Comparison of ENCODE assay signal across 7 cellular contexts in genomic region chr3:167735233-167736107, GRCh38.
DNase-seq lines count a peak whose midpoint lies in the region; ATAC-seq and TF ChIP-seq lines count a peak whose summit lies in the region.

A gene with protein sequence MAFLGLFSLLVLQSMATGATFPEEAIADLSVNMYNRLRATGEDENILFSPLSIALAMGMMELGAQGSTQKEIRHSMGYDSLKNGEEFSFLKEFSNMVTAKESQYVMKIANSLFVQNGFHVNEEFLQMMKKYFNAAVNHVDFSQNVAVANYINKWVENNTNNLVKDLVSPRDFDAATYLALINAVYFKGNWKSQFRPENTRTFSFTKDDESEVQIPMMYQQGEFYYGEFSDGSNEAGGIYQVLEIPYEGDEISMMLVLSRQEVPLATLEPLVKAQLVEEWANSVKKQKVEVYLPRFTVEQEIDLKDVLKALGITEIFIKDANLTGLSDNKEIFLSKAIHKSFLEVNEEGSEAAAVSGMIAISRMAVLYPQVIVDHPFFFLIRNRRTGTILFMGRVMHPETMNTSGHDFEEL (plus strand): TSS chr3:167735721. CDS start chr3:167789129, 53,408 bp downstream.

- ATAC-seq in GM18502 (IDR thresholded peaks at IDR 0.05; ENCODE audit: poor library complexity, unreplicated experiment) (peak; percentile 67), HG02884 (IDR thresholded peaks at IDR 0.05; ENCODE audit: unreplicated experiment) (peak; percentile 50)

- peak within 1 kb of the TSS; percentile 92 for H3K4me3 ChIP-seq in retinal pigment epithelial cell (ENCODE audit: low read length)

- DNase-seq in NCI-H146 (lab: John Stamatoyannopoulos, UW) (peak; percentile 99), T-helper 1 cell (peak; percentile 62 to 87 (median 71)), astrocyte of the hippocampus (ENCODE audit: low read depth, low spot score) (peak; percentile 95), hypothalamus (lab: John Stamatoyannopoulos, UW) (peak; percentile 21 to 96 (median 83)), retinal pigment epithelial cell (ENCODE audit: low read depth) (peak; percentile 73)

- no peak for TF ChIP-seq CTCF in retinal pigment epithelial cell (conservative IDR thresholded peaks at IDR 0.05; ENCODE audit: low read depth, low read length)

Comparison
In these comparisons a context has a peak if more than half of its experiments do, and no peak if none do; other contexts are left out.
1. Peak in every context shown above with its lines: DNase-seq, ATAC-seq and H3K4me3 ChIP-seq.